ENCODE assay signal across 17 cellular contexts in the genomic region with DNA sequence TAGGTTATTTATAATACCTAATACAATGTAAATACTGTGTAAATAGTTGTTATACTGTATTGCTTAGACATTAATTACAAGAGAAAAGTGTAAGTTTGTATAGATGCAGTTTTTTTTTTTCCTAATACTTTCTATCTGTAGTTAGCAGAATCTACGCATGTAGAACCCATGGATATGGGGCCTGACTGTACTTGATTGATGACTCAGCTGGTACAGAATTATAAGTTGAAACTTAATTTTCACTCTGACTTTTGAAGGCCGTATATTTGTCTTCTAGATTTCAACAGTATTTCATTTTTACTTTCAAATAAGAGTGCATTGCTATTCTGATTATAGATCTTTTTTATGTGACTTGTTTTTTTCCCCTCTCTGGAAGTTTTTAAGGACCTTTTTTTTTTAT. TPM values are rescaled to one million over a fixed set of nuclear protein-coding genes. Genes with fewer than 3 reads are reported as not detected.
"Had no signal": no experiment of that assay in that cellular context is flagged by ENCODE, and none has a peak within 500 bp of the region (broad histone marks: within the 10 kb centered on the region; RNA-seq: fewer than 3 reads in every experiment).

No MANE protein-coding gene starts in this region.

- H3K9me3 ChIP-seq: gastroesophageal sphincter, lower lobe of right lung, prostate gland, transverse colon, vagina had no signal

- H3K27ac Mint-ChIP-seq: brain; dendritic cell treated with granulocyte-macrophage colony-stimulating factor and Interleukin-4, amounts not matched to agents 40 ng/mL and 50 ng/mL, for 4 days; nephron had no signal

- ATAC-seq: gastroesophageal sphincter; heart right ventricle; left cardiac atrium; lower lobe of right lung; right cardiac atrium; stimulated activated naive CD8-positive, alpha-beta T cell treated with anti-CD3 and anti-CD28 coated beads, Interleukin-15, Interleukin-2, amounts not matched to agents 100 U/mL and 50 U/mL, for 24 hours had no signal

- DNase-seq: cerebellar nuclear complex; heart right ventricle; left cardiac atrium; lower lobe of right lung; occipital lobe; right cardiac atrium; small intestine; stimulated activated CD4-positive, alpha-beta T cell treated with anti-CD3 and anti-CD28 coated beads, Interleukin-4, amount 100 ng/mL, for 4 hours; stimulated activated CD8-positive, alpha-beta memory T cell treated with anti-CD3 and anti-CD28 coated beads, Interleukin-4, amount 100 ng/mL, for 48 hours; stimulated activated naive CD8-positive, alpha-beta T cell treated with anti-CD3 and anti-CD28 coated beads, Interleukin-15, Interleukin-2, amounts not matched to agents 100 U/mL and 50 U/mL, for 24 hours; transverse colon had no signal

- H3K4me1 Mint-ChIP-seq: nephron had no signal

- H3K27ac ChIP-seq: gastroesophageal sphincter, heart right ventricle, lower lobe of right lung, prostate gland, transverse colon, vagina had no signal

- H3K4me1 ChIP-seq: lower lobe of right lung, prostate gland, vagina had no signal

- H3K9me3 Mint-ChIP-seq: dendritic cell treated with granulocyte-macrophage colony-stimulating factor and Interleukin-4, amounts not matched to agents 40 ng/mL and 50 ng/mL, for 4 days had no signal

- H3K36me3 ChIP-seq: prostate gland had no signal

- H3K27me3 Mint-ChIP-seq: dendritic cell treated with granulocyte-macrophage colony-stimulating factor and Interleukin-4, amounts not matched to agents 40 ng/mL and 50 ng/mL, for 4 days had no signal

- H3K4me3 Mint-ChIP-seq: brain; dendritic cell treated with granulocyte-macrophage colony-stimulating factor and Interleukin-4, amounts not matched to agents 40 ng/mL and 50 ng/mL, for 4 days; nephron had no signal

- H3K27me3 ChIP-seq: gastroesophageal sphincter, heart right ventricle, transverse colon, vagina had no signal

- H3K4me3 ChIP-seq: gastroesophageal sphincter, heart right ventricle, lower lobe of right lung, prostate gland, transverse colon, vagina had no signal

RNA-seq across cellular contexts. Expression of a gene that starts 53.0 kb away (rescaled TPM):
- total RNA-seq: lower lobe of right lung had no signal
